ENCODE assay signal across 29 cellular contexts in the genomic region with DNA sequence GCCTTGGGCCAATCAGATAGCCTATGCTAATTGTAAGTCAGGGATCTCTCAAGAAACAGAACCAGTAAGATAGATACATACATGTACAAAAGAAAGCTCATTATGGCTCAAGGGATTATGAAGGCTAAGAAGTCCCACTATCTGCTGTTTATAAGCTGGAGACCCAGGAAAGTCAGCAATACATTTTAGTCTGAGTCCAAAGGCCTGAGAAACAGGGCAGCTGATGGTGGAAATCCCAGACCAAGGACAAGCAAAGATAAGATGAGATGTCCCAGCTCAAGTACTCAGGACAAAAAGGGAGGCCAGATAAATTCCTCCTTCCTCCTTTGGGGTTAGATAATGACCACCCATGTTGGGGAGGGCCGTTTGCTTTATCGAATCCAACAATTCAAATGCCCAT.
A peak's percentile ranks its signal among the peaks of the same experiment; 100 is the strongest.
DNase-seq lines count a peak whose midpoint lies in the region; ATAC-seq, FAIRE-seq and TF ChIP-seq lines count a peak whose summit lies in the region.
"Had no signal": no experiment of that assay in that cellular context is flagged by ENCODE, and none has a peak within 500 bp of the region (broad histone marks: within the 10 kb centered on the region; RNA-seq: fewer than 3 reads in every experiment).

No MANE protein-coding gene starts in this region.

- TF ChIP-seq CTCF in pancreas (IDR thresholded peaks at IDR 0.05): no peak

- H3K4me1 ChIP-seq in pancreas: peaks cover 9 to 18% (median 18%) of the 10 kb centered on the region in 3 donors
- H3K4me1 ChIP-seq: A549, BE2C, BLaER1, Caco-2 had no signal

- no peaks in the 10 kb centered on the region for H3K9me3 ChIP-seq in pancreas
- H3K9me3 ChIP-seq: A549, BE2C, Caco-2 had no signal

- WGBS in pancreas, 2 donors: 27 to 29% methylated on average over 2 of the region's 2 CpGs

- no peak for FAIRE-seq in pancreas (lab: Jason Lieb, UNC)
- FAIRE-seq: A204.1, A549, D721Med had no signal

- H3K36me3 ChIP-seq in pancreas: no peaks in the 10 kb centered on the region
- H3K36me3 ChIP-seq: BE2C; BLaER1; BLaER1 treated with 17β-estradiol and CSF1 and Interleukin-3, amounts not matched to agents 10 nM and 100 nM had no signal

- H3K4me3 ChIP-seq in pancreas: no peak overlapping the region
- H3K4me3 ChIP-seq: A549; BLaER1; BLaER1 treated with 17β-estradiol and CSF1 and Interleukin-3, amounts not matched to agents 10 nM and 100 nM had no signal

- intact Hi-C loops in pancreas (cut with DNase I): no loop called here

- H3K27ac ChIP-seq in pancreas: peak overlapping the region in 1 of 4 donors; percentile 20
- H3K27ac ChIP-seq: 22Rv1; A549; BLaER1; BLaER1 treated with 17β-estradiol and CSF1 and Interleukin-3, amounts not matched to agents 10 nM and 100 nM; C4-2B had no signal

- ATAC-seq in pancreas (peak; percentile 52 to 84 (median 64)), HG03571 (IDR thresholded peaks at IDR 0.05; ENCODE audit: unreplicated experiment) (no peak)
- ATAC-seq: A549; CD8-positive, alpha-beta T cell had no signal

- no peaks in the 10 kb centered on the region for H3K27me3 ChIP-seq in pancreas
- H3K27me3 ChIP-seq: BE2C; BLaER1; BLaER1 treated with 17β-estradiol and CSF1 and Interleukin-3, amounts not matched to agents 10 nM and 100 nM had no signal

- peak in 2 of 6 donors; percentile 47 to 70 for DNase-seq in pancreas
- DNase-seq: 8988T; ACHN; AML-193; BE2C; C1 segment of cervical spinal cord; Caco-2; Calu3; CD4-positive, alpha-beta memory T cell; CD4-positive, alpha-beta T cell; CD4-positive, CD25-positive, alpha-beta regulatory T cell; CD8-positive, alpha-beta memory T cell; CD8-positive, alpha-beta T cell; COR-L47; DMS 273 treated with DMSO at 0.1 percent for 48 hours; DMS153; DMS53; DMS79; DMS79 treated with DMSO at 0.1 percent for 48 hours; DND-41; EL had no signal
